8 cellular contexts compared by ENCODE assay signal in the genomic region with DNA sequence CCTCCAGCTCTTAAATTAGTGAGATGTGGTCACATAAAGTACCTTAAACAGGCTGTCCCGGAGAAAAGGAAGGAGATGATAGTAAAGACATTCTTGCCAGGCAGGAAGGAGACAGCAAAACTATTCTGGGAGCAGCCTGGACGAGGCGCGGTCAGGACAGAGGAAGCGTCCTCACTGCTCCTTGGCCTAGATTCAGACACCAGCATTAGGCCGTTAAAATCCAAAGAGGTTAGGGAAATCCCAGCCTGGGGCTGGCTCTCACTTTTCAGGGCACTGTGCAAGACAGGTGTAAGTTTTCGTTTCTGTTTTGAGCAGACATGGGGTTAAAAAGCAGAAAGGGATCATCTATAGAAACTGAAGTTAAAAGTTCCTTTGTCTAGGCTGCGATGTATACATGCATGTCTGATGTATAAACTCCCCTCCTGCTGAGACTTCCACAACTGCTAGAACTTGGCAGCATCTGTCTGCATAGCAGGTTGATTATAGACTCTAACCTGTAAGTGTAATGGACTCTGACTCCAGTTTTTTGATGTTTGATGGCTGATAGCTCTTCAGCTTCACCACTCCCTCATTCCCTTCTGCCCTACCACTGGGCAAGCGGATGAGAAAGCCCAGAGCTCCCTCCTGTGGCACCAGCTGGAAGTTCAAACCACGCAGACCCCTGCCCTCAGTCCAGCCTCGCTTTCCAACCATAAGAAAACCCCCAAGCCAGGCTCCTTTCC. TPM values are rescaled to one million over a fixed set of nuclear protein-coding genes. Genes with fewer than 3 reads are reported as not detected.
DNase-seq lines count a peak whose midpoint lies in the region; ATAC-seq and TF ChIP-seq lines count a peak whose summit lies in the region.

No MANE protein-coding gene starts in this region.

- ATAC-seq in GM18519 (IDR thresholded peaks at IDR 0.05; ENCODE audit: low FRiP score, unreplicated experiment), result peak; percentile 42
- ATAC-seq in HG02981 (IDR thresholded peaks at IDR 0.05; ENCODE audit: unreplicated experiment), result peak; percentile 69
- peak; percentile 74 for ATAC-seq in stimulated activated naive CD8-positive, alpha-beta T cell treated with anti-CD3 and anti-CD28 coated beads, Interleukin-15, Interleukin-2, amounts not matched to agents 100 U/mL and 50 U/mL, for 24 hours

- H3K27me3 ChIP-seq in duodenal mucosa (ENCODE audit: control insufficient read depth in 1 of 2, insufficient read depth in 2 of 2, low read length in 2 of 2), result no peaks in the 10 kb centered on the region

- peak overlapping the region; percentile 41 to 51 for H3K4me3 ChIP-seq in duodenal mucosa (ENCODE audit: low read depth in 1 of 2, low read length in 2 of 2)

- no peaks in the 10 kb centered on the region for H3K9me3 Mint-ChIP-seq in activated CD4-positive, alpha-beta T cell treated with anti-CD3 and anti-CD28 coated beads, Interleukin-2, amount 10 ng/mL, durations not matched to agents 7 days and 5 days
- peaks cover under 1% of the 10 kb centered on the region for H3K9me3 Mint-ChIP-seq in mesothelial cell of epicardium

- peak overlapping the region; percentile 65 for H3K4me3 Mint-ChIP-seq in activated CD4-positive, alpha-beta T cell treated with anti-CD3 and anti-CD28 coated beads, Interleukin-2, amount 10 ng/mL, durations not matched to agents 7 days and 5 days
- H3K4me3 Mint-ChIP-seq in mesothelial cell of epicardium, result no peak overlapping the region

- H3K9me3 ChIP-seq in duodenal mucosa (ENCODE audit: control insufficient read depth in 1 of 2, low read length in 2 of 2), result no peaks in the 10 kb centered on the region

- peak; percentile 63 for DNase-seq in AG20443 (ENCODE audit: low spot score)
- DNase-seq in NCI-H2171 treated with DMSO at 0.1 percent for 48 hours (lab: John Stamatoyannopoulos, UW), result peak; percentile 77
- DNase-seq in activated CD4-positive, alpha-beta T cell treated with anti-CD3 and anti-CD28 coated beads, Interleukin-2, amount 10 ng/mL, durations not matched to agents 7 days and 5 days, result peak; percentile 74
- peak in 1 of 2 experiments; percentile 76 for DNase-seq in mesothelial cell of epicardium (ENCODE audit: low spot score in 2 of 2, unreplicated experiment in 2 of 2)
- DNase-seq in stimulated activated naive CD8-positive, alpha-beta T cell treated with anti-CD3 and anti-CD28 coated beads, Interleukin-15, Interleukin-2, amounts not matched to agents 100 U/mL and 50 U/mL, for 24 hours, result peak; percentile 71

- CTCF ChIA-PET in activated CD4-positive, alpha-beta T cell treated with anti-CD3 and anti-CD28 coated beads, Interleukin-2, amount 10 ng/mL, durations not matched to agents 7 days and 5 days (lab: Charles Lee), result interaction anchor here (0.6 to 7.1 kb wide), 50 partner anchors 8 to 853 kb away, joined by 3 to 216 read pairs (median 4); partner anchors contain the start of genes NIPAL3, RCAN3, SRSF10 and STPG1

- no peaks in the 10 kb centered on the region for H3K27me3 Mint-ChIP-seq in activated CD4-positive, alpha-beta T cell treated with anti-CD3 and anti-CD28 coated beads, Interleukin-2, amount 10 ng/mL, durations not matched to agents 7 days and 5 days
- H3K27me3 Mint-ChIP-seq in mesothelial cell of epicardium (ENCODE audit: low read depth), result no peaks in the 10 kb centered on the region

- H3K27ac Mint-ChIP-seq in activated CD4-positive, alpha-beta T cell treated with anti-CD3 and anti-CD28 coated beads, Interleukin-2, amount 10 ng/mL, durations not matched to agents 7 days and 5 days, result peak overlapping the region; percentile 91
- H3K27ac Mint-ChIP-seq in mesothelial cell of epicardium, result peak overlapping the region; percentile 91

- peaks cover 8% of the 10 kb centered on the region for H3K36me3 Mint-ChIP-seq in activated CD4-positive, alpha-beta T cell treated with anti-CD3 and anti-CD28 coated beads, Interleukin-2, amount 10 ng/mL, durations not matched to agents 7 days and 5 days (ENCODE audit: low read depth)
- H3K36me3 Mint-ChIP-seq in mesothelial cell of epicardium, result peaks cover 3% of the 10 kb centered on the region

- peak; percentile 72 for TF ChIP-seq CTCF in mesothelial cell of epicardium (IDR thresholded peaks at IDR 0.05; ENCODE audit: unreplicated experiment)

- H3K9ac ChIP-seq in duodenal mucosa (ENCODE audit: low read depth in 1 of 2, low read length in 2 of 2), result peak overlapping the region; percentile 28 to 62

- H3K4me1 Mint-ChIP-seq in activated CD4-positive, alpha-beta T cell treated with anti-CD3 and anti-CD28 coated beads, Interleukin-2, amount 10 ng/mL, durations not matched to agents 7 days and 5 days, result peaks cover 33% of the 10 kb centered on the region
- H3K4me1 Mint-ChIP-seq in mesothelial cell of epicardium, result peaks cover 28% of the 10 kb centered on the region

- no peaks in the 10 kb centered on the region for H3K36me3 ChIP-seq in duodenal mucosa (ENCODE audit: control insufficient read depth in 1 of 2, insufficient read depth in 2 of 2, low read length in 2 of 2)

- H3K27ac ChIP-seq in duodenal mucosa (ENCODE audit: low read depth, low read length), result peak overlapping the region; percentile 16

- peaks cover 13 to 19% of the 10 kb centered on the region in 2 donors for H3K4me1 ChIP-seq in duodenal mucosa (ENCODE audit: control insufficient read depth in 1 of 2, insufficient read depth in 2 of 2, low read length in 2 of 2)

- POLR2A ChIA-PET in activated CD4-positive, alpha-beta T cell treated with anti-CD3 and anti-CD28 coated beads, Interleukin-2, amount 10 ng/mL, durations not matched to agents 7 days and 5 days (lab: Charles Lee), result interaction anchor here (0.5 to 1.2 kb wide), 3 partner anchors 74 to 242 kb away, joined by 3 to 4 read pairs (median 3); no protein-coding TSS in a partner anchor

RNA-seq across cellular contexts. Expression of gene STPG1, which starts 21.5 kb away (rescaled TPM):
- total RNA-seq in activated CD4-positive, alpha-beta T cell treated with anti-CD3 and anti-CD28 coated beads, Interleukin-2, amount 10 ng/mL, durations not matched to agents 7 days and 5 days, result 10 to 100 TPM; 10.0 to 11.0 TPM
- total RNA-seq in mesothelial cell of epicardium, result 8.8 to 9.4 TPM (median 8.8 TPM) in 3 replicates

RNA-seq across cellular contexts. Expression of gene NIPAL3, which starts 23.6 kb away (rescaled TPM):
- total RNA-seq in activated CD4-positive, alpha-beta T cell treated with anti-CD3 and anti-CD28 coated beads, Interleukin-2, amount 10 ng/mL, durations not matched to agents 7 days and 5 days, result 10 to 100 TPM; 72.8 to 78.1 TPM
- 19.3 to 21.3 TPM (median 20.6 TPM) in 3 replicates for total RNA-seq in mesothelial cell of epicardium
